Comparison of ENCODE assay signal across 24 cellular contexts in the genomic region with DNA sequence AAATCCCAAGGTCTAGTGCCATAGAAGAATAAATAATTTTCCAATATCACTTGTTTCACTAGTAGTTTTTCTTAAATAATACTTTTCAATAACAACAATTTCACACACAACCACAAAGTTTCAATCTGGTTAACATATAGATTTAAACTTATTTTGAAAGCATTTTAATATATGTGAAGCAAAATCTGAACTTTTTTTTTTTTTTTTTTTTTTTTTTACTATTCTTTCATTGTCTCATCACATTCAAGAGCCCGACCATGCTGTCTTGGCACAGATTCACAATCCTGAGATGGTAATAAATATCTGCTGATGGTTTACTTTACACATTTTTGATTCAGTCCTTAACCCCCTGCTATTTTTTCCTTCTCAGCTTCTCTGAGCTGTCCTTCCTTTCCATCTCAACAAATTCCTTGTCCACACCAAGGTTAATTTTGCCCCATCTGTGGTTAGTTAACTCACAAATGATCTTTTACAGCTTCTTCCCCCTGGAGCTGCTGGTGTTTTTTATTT.
DNase-seq lines count a peak whose midpoint lies in the region; ATAC-seq, FAIRE-seq and TF ChIP-seq lines count a peak whose summit lies in the region.
"Had no signal": no experiment of that assay in that cellular context is flagged by ENCODE, and none has a peak within 500 bp of the region (broad histone marks: within the 10 kb centered on the region; RNA-seq: fewer than 3 reads in every experiment).

No MANE protein-coding gene starts in this region.

- no peak overlapping the region for H4K91ac ChIP-seq in neuronal stem cell (ENCODE audit: low read depth, low read length, poor library complexity)

- peak overlapping the region; percentile 51; the same call in 1 of the 2 replicates for H3K27ac ChIP-seq in Karpas-422 (ENCODE audit: low read length)
- peak overlapping the region; percentile 33 for H3K27ac ChIP-seq in neuronal stem cell (replicated peaks; ENCODE audit: low read length)
- no peak overlapping the region for H3K27ac ChIP-seq in small intestine (ENCODE audit: low read depth in 1 of 2, low read length in 1 of 2)
- H3K27ac ChIP-seq: ovary, upper lobe of right lung had no signal

- H2AFZ ChIP-seq in Karpas-422 (ENCODE audit: low read length) (no peak overlapping the region), neuronal stem cell (ENCODE audit: low read length) (no peak overlapping the region)

- in situ Hi-C loops in GM13977 (cut with MboI; ENCODE audit: low pct_unique_long_range_greater_than_20kb, low sequenced_read_pairs, unreplicated experiment), result no loop called here

- no peak overlapping the region for H3K27ac Mint-ChIP-seq in activated CD4-positive, alpha-beta memory T cell treated with anti-CD3 and anti-CD28 coated beads, Interleukin-2, amount 10 ng/mL, durations not matched to agents 7 days and 5 days
- H3K27ac Mint-ChIP-seq: activated CD8-positive, alpha-beta T cell treated with anti-CD3 and anti-CD28 coated beads for 36 hours; dendritic cell treated with granulocyte-macrophage colony-stimulating factor and Interleukin-4, amounts not matched to agents 40 ng/mL and 50 ng/mL, for 4 days; HFFc6 had no signal

- no peaks in the 10 kb centered on the region for H3K27me3 ChIP-seq in Karpas-422 (ENCODE audit: low read length)
- H3K27me3 ChIP-seq in neuronal stem cell (ENCODE audit: control insufficient read depth in 3 of 3, insufficient read depth in 3 of 3, low read depth in 1 of 3, low read length in 3 of 3), result no peaks in the 10 kb centered on the region
- no peaks in the 10 kb centered on the region for H3K27me3 ChIP-seq in small intestine (ENCODE audit: control insufficient read depth in 2 of 2, insufficient read depth in 2 of 2, low read length in 2 of 2)
- H3K27me3 ChIP-seq: ovary, upper lobe of right lung had no signal

- DNase-seq in AG20443 (ENCODE audit: low spot score) (peak; percentile 17), Karpas-422 (no peak), fibroblast of gingiva (ENCODE audit: low read depth) (peak; percentile 11), neuronal stem cell (ENCODE audit: low spot score) (no peak), small intestine (no peak), GM13977 (ENCODE audit: low spot score) (no peak), omental fat pad (ENCODE audit: low spot score) (no peak)
- DNase-seq in activated CD4-positive, alpha-beta memory T cell treated with anti-CD3 and anti-CD28 coated beads, Interleukin-2, amount 10 ng/mL, durations not matched to agents 7 days and 5 days, result no peak
- DNase-seq: activated CD4-positive, CD25-positive, alpha-beta regulatory T cell; activated CD8-positive, alpha-beta T cell treated with anti-CD3 and anti-CD28 coated beads for 36 hours; activated gamma-delta T cell; activated T-cell treated with anti-CD3 and anti-CD28 coated beads for 4 hours; HFFc6; NCI-H1092; NCI-H187 treated with DMSO at 0.1 percent for 48 hours; NCI-H226; ovary; right cardiac atrium; T-helper 9 cell; upper lobe of right lung had no signal

- H2BK5ac ChIP-seq in neuronal stem cell (ENCODE audit: low read length), result no peak overlapping the region

- H3K4ac ChIP-seq in neuronal stem cell (ENCODE audit: low read length), result no peak overlapping the region

- no peaks in the 10 kb centered on the region for H3K9me2 ChIP-seq in Karpas-422 (replicated peaks; ENCODE audit: insufficient read depth, low read length)

- TF ChIP-seq CTCF in GM13977 (IDR thresholded peaks at IDR 0.05; ENCODE audit: extremely low read depth, insufficient read depth, missing control alignments) (no peak), omental fat pad (IDR thresholded peaks at IDR 0.05) (no peak)

- no peaks in the 10 kb centered on the region for H3K79me1 ChIP-seq in neuronal stem cell (ENCODE audit: low read depth, low read length)

- H3K9me3 ChIP-seq in Karpas-422 (ENCODE audit: low read length) (no peaks in the 10 kb centered on the region), neuronal stem cell (replicated peaks in 1 of 2; ENCODE audit: control insufficient read depth in 2 of 2, insufficient read depth in 1 of 2, low read depth in 1 of 2, low read length in 2 of 2) (peaks cover 4 to 6% of the 10 kb centered on the region in 2 donors), small intestine (ENCODE audit: control insufficient read depth, low read depth) (no peaks in the 10 kb centered on the region)
- H3K9me3 ChIP-seq: ovary, upper lobe of right lung had no signal

- no peak overlapping the region for H2BK15ac ChIP-seq in neuronal stem cell (ENCODE audit: low read length)

- H4K8ac ChIP-seq in neuronal stem cell (ENCODE audit: low read depth, low read length), result no peak overlapping the region

- H3K4me1 ChIP-seq in Karpas-422 (ENCODE audit: low read length) (peaks cover 68% of the 10 kb centered on the region), neuronal stem cell (ENCODE audit: control insufficient read depth in 2 of 2, insufficient read depth in 1 of 2, low read depth in 1 of 2, low read length in 2 of 2) (peaks cover 10 to 12% of the 10 kb centered on the region in 2 donors), small intestine (ENCODE audit: control insufficient read depth in 2 of 2, insufficient read depth in 1 of 2, low read depth in 1 of 2, low read length in 1 of 2) (peaks cover 2 to 8% of the 10 kb centered on the region in 2 donors)

- no peak overlapping the region for H3K4me3 ChIP-seq in Karpas-422 (ENCODE audit: low read length)
- H3K4me3 ChIP-seq in neuronal stem cell (ENCODE audit: low read length in 2 of 2), result no peak overlapping the region
- H3K4me3 ChIP-seq in small intestine (ENCODE audit: low read depth in 1 of 2, low read length in 2 of 2), result no peak overlapping the region
- H3K4me3 ChIP-seq: lung, ovary, upper lobe of right lung had no signal

- no peaks in the 10 kb centered on the region for H3K36me3 ChIP-seq in Karpas-422 (ENCODE audit: insufficient read depth, low read length)
- H3K36me3 ChIP-seq in neuronal stem cell (replicated peaks in 1 of 2; ENCODE audit: control insufficient read depth in 2 of 2, insufficient read depth in 2 of 2, low read length in 2 of 2), result no peaks in the 10 kb centered on the region
- H3K36me3 ChIP-seq in small intestine (ENCODE audit: control insufficient read depth in 2 of 2, insufficient read depth in 2 of 2, low read length in 2 of 2), result no peaks in the 10 kb centered on the region
- H3K36me3 ChIP-seq: ovary, upper lobe of right lung had no signal

- H2BK120ac ChIP-seq in neuronal stem cell (ENCODE audit: low read depth, low read length), result no peak overlapping the region

- no peaks in the 10 kb centered on the region for H3K27me3 Mint-ChIP-seq in activated CD4-positive, alpha-beta memory T cell treated with anti-CD3 and anti-CD28 coated beads, Interleukin-2, amount 10 ng/mL, durations not matched to agents 7 days and 5 days
- H3K27me3 Mint-ChIP-seq: activated CD8-positive, alpha-beta T cell treated with anti-CD3 and anti-CD28 coated beads for 36 hours; dendritic cell treated with granulocyte-macrophage colony-stimulating factor and Interleukin-4, amounts not matched to agents 40 ng/mL and 50 ng/mL, for 4 days had no signal

- no peak for FAIRE-seq in small intestine (lab: Jason Lieb, UNC)

- no peak overlapping the region for H3K18ac ChIP-seq in neuronal stem cell (ENCODE audit: low read length)

- H3K4me3 Mint-ChIP-seq in activated CD4-positive, alpha-beta memory T cell treated with anti-CD3 and anti-CD28 coated beads, Interleukin-2, amount 10 ng/mL, durations not matched to agents 7 days and 5 days, result no peak overlapping the region
- H3K4me3 Mint-ChIP-seq: activated CD8-positive, alpha-beta T cell treated with anti-CD3 and anti-CD28 coated beads for 36 hours; CD14-positive monocyte; dendritic cell treated with granulocyte-macrophage colony-stimulating factor and Interleukin-4, amounts not matched to agents 40 ng/mL and 50 ng/mL, for 4 days; HFFc6 had no signal

- POLR2A ChIA-PET in activated CD4-positive, alpha-beta memory T cell treated with anti-CD3 and anti-CD28 coated beads, Interleukin-2, amount 10 ng/mL, durations not matched to agents 7 days and 5 days (lab: Charles Lee), result no interaction called here

- CTCF ChIA-PET in activated CD4-positive, alpha-beta memory T cell treated with anti-CD3 and anti-CD28 coated beads, Interleukin-2, amount 10 ng/mL, durations not matched to agents 7 days and 5 days (lab: Charles Lee), result no interaction called here

- no peak overlapping the region for H3K14ac ChIP-seq in neuronal stem cell (ENCODE audit: low read length)

- ATAC-seq in omental fat pad (ENCODE audit: low FRiP score), result no peak
- ATAC-seq: activated CD8-positive, alpha-beta T cell treated with anti-CD3 and anti-CD28 coated beads for 36 hours; Right ventricle myocardium inferior had no signal

- WGBS in neuronal stem cell (ENCODE audit: extremely low coverage in 2 of 2, insufficient read length in 2 of 2, insufficient replicate concordance in 1 of 2), 2 donors, result no CpG with 5 or more reads among the region's 1 CpG
- 24 to 45% (median 36%) methylated on average over 1 of the region's 1 CpG for WGBS in small intestine, 3 donors

- H3K9me3 Mint-ChIP-seq in activated CD4-positive, alpha-beta memory T cell treated with anti-CD3 and anti-CD28 coated beads, Interleukin-2, amount 10 ng/mL, durations not matched to agents 7 days and 5 days, result no peaks in the 10 kb centered on the region
- H3K9me3 Mint-ChIP-seq: HFFc6 had no signal

- peaks cover 23% of the 10 kb centered on the region for H3K36me3 Mint-ChIP-seq in activated CD4-positive, alpha-beta memory T cell treated with anti-CD3 and anti-CD28 coated beads, Interleukin-2, amount 10 ng/mL, durations not matched to agents 7 days and 5 days (ENCODE audit: low read depth)

- H3K4me1 Mint-ChIP-seq in activated CD4-positive, alpha-beta memory T cell treated with anti-CD3 and anti-CD28 coated beads, Interleukin-2, amount 10 ng/mL, durations not matched to agents 7 days and 5 days, result peaks cover 30% of the 10 kb centered on the region

- H2AK5ac ChIP-seq in neuronal stem cell (ENCODE audit: low read depth, low read length), result no peak overlapping the region

- no peak overlapping the region for H3K4me2 ChIP-seq in Karpas-422 (ENCODE audit: low read depth, low read length, poor library complexity, severe bottlenecking)
- no peak overlapping the region for H3K4me2 ChIP-seq in neuronal stem cell (ENCODE audit: insufficient read depth, low read length, poor library complexity, severe bottlenecking)

- H3K23ac ChIP-seq in neuronal stem cell (ENCODE audit: low read depth, low read length, poor library complexity), result no peak overlapping the region

- no peaks in the 10 kb centered on the region for H4K20me1 ChIP-seq in Karpas-422 (ENCODE audit: insufficient read depth, low read depth, low read length)

- H3K79me2 ChIP-seq in Karpas-422 (ENCODE audit: low read length), result peaks cover 91% of the 10 kb centered on the region

- H2BK12ac ChIP-seq in neuronal stem cell (ENCODE audit: low read length), result no peak overlapping the region

- H3K9ac ChIP-seq in Karpas-422 (ENCODE audit: low read length) (no peak overlapping the region), neuronal stem cell (ENCODE audit: low read depth, low read length, poor library complexity) (no peak overlapping the region)

Comparison
In these comparisons a context has a peak if more than half of its experiments do, and no peak if none do; other contexts are left out.
1. DNase-seq: peak in AG20443 (single experiment) and fibroblast of gingiva (single experiment); none in Karpas-422 (single experiment), neuronal stem cell (single experiment), small intestine (single experiment), GM13977 (single experiment), activated CD4-positive, alpha-beta memory T cell treated with anti-CD3 and anti-CD28 coated beads, Interleukin-2, amount 10 ng/mL, durations not matched to agents 7 days and 5 days (single experiment) and omental fat pad (single experiment).
2. H3K27ac ChIP-seq: peak in Karpas-422 (single experiment) and neuronal stem cell (single experiment); none in small intestine (0 of 2).